In the genomic region with DNA sequence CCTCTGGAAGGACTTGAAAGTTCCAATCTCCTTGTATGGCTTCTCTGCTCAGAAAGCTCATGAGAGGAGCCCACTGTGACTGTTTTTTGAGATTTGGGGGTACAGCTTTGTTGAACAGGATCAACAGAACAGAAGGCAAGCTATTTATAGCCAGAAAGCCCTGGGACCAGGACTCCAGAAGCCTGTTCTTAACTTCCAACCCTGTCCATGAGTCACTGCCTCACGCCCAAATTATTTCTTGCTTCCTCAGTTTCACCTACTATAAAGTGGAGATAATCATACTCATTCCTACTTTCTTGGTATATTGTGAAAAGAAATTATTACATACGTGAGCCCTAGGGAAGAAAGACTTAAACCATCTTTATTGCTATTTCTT, we compare ENCODE assay signal across 32 cellular contexts.
"Had no signal": no experiment of that assay in that cellular context is flagged by ENCODE, and none has a peak within 500 bp of the region (broad histone marks: within the 10 kb centered on the region; RNA-seq: fewer than 3 reads in every experiment).

No MANE protein-coding gene starts in this region.

- H3K36me3 Mint-ChIP-seq: activated CD8-positive, alpha-beta memory T cell treated with anti-CD3 and anti-CD28 coated beads, Interleukin-2, amount 10 ng/mL, durations not matched to agents 7 days and 5 days; activated naive CD4-positive, alpha-beta T cell treated with anti-CD3 and anti-CD28 coated beads, Interleukin-2, amount 50 U/mL, for 72 hours; WTC11 had no signal

- H3K27ac ChIP-seq: ascending aorta, body of pancreas, Peyer's patch, RWPE1, SJCRH30 had no signal

- ATAC-seq: activated CD8-positive, alpha-beta memory T cell treated with anti-CD3 and anti-CD28 coated beads, Interleukin-2, amount 10 ng/mL, durations not matched to agents 7 days and 5 days; activated naive CD4-positive, alpha-beta T cell treated with anti-CD3 and anti-CD28 coated beads, Interleukin-2, amount 50 U/mL, for 72 hours; activated naive CD8-positive, alpha-beta T cell treated with anti-CD3 and anti-CD28 coated beads, Interleukin-2, amount 50 U/mL, for 24 hours; body of pancreas; WTC11 had no signal

- H3K4me1 Mint-ChIP-seq: activated CD4-positive, alpha-beta T cell treated with anti-CD3 and anti-CD28 coated beads, Interleukin-2, amount 10 ng/mL, durations not matched to agents 24 days and 14 days; activated CD8-positive, alpha-beta memory T cell treated with anti-CD3 and anti-CD28 coated beads, Interleukin-2, amount 10 ng/mL, durations not matched to agents 7 days and 5 days; activated naive CD8-positive, alpha-beta T cell treated with anti-CD3 and anti-CD28 coated beads, Interleukin-2, amount 50 U/mL, for 24 hours; central memory CD8-positive, alpha-beta T cell; WTC11 had no signal

- H3K27ac Mint-ChIP-seq: activated CD4-positive, alpha-beta T cell treated with anti-CD3 and anti-CD28 coated beads, Interleukin-2, amount 10 ng/mL, durations not matched to agents 24 days and 14 days; activated CD8-positive, alpha-beta memory T cell treated with anti-CD3 and anti-CD28 coated beads, Interleukin-2, amount 10 ng/mL, durations not matched to agents 7 days and 5 days; activated naive CD4-positive, alpha-beta T cell treated with anti-CD3 and anti-CD28 coated beads, Interleukin-2, amount 50 U/mL, for 72 hours; activated naive CD8-positive, alpha-beta T cell treated with anti-CD3 and anti-CD28 coated beads, Interleukin-2, amount 50 U/mL, for 24 hours; activated T-cell treated with anti-CD3 and anti-CD28 coated beads, Interleukin-2, amount 50 U/mL, for 24 hours; T-helper 2 cell treated with Interferon-gamma antibody and Interleukin-4, amounts not matched to agents 5 μg/mL and 100 μg/mL, for 36 hours; WTC11 had no signal

- DNase-seq: activated CD4-positive, alpha-beta T cell treated with anti-CD3 and anti-CD28 coated beads for 1 hour; activated CD4-positive, alpha-beta T cell treated with anti-CD3 and anti-CD28 coated beads, Interleukin-2, amount 10 ng/mL, durations not matched to agents 24 days and 14 days; activated CD4-positive, alpha-beta T cell treated with anti-CD3 and anti-CD28 coated beads, Interleukin-2, amount 50 U/mL, for 48 hours; activated CD8-positive, alpha-beta memory T cell treated with anti-CD3 and anti-CD28 coated beads, Interleukin-2, amount 10 ng/mL, durations not matched to agents 7 days and 5 days; activated effector memory CD4-positive, alpha-beta T cell treated with anti-CD3 and anti-CD28 coated beads, Interleukin-2, amount 50 U/mL, for 16 hours; activated naive CD4-positive, alpha-beta T cell treated with Interleukin-2 at 50 U/mL for 16 hours; activated naive CD8-positive, alpha-beta T cell treated with anti-CD3 and anti-CD28 coated beads, Interleukin-2, amount 50 U/mL, for 24 hours; activated T-cell treated with anti-CD3 and anti-CD28 coated beads, Interleukin-2, amount 50 U/mL, for 24 hours; amniotic stem cell; body of pancreas; MV-4-11; NCI-H1092 treated with DMSO at 0.1 percent for 48 hours; NCI-H1436; NCI-H1694 treated with DMSO at 0.1 percent for 48 hours; NCI-H2029 treated with DMSO at 0.1 percent for 48 hours; NCI-H345; NCI-H510A; NCI-H526 treated with DMSO at 0.1 percent for 48 hours; NCI-H82; NK-92 treated with Interleukin-12 subunit alpha and Interleukin-12 subunit beta, amount 100 ng/mL, for 24 hours; OCI-M1; Peyer's patch; Right ventricle myocardium superior; SK-N-SH; T-helper 1 cell had no signal

- H3K4me1 ChIP-seq: ascending aorta, body of pancreas, Peyer's patch, SJCRH30 had no signal

- H3K4me2 ChIP-seq: SK-N-SH had no signal

- H3K36me3 ChIP-seq: ascending aorta, Peyer's patch, SJCRH30 had no signal

- H3K27me3 Mint-ChIP-seq: activated CD4-positive, alpha-beta T cell treated with anti-CD3 and anti-CD28 coated beads, Interleukin-2, amount 10 ng/mL, durations not matched to agents 24 days and 14 days; activated CD8-positive, alpha-beta memory T cell treated with anti-CD3 and anti-CD28 coated beads, Interleukin-2, amount 10 ng/mL, durations not matched to agents 7 days and 5 days; activated naive CD8-positive, alpha-beta T cell treated with anti-CD3 and anti-CD28 coated beads, Interleukin-2, amount 50 U/mL, for 24 hours; activated T-cell treated with anti-CD3 and anti-CD28 coated beads, Interleukin-2, amount 50 U/mL, for 24 hours; central memory CD8-positive, alpha-beta T cell had no signal

- H3K4me3 ChIP-seq: ascending aorta, body of pancreas, Peyer's patch, SJCRH30 had no signal

- H3K27me3 ChIP-seq: ascending aorta, body of pancreas, Peyer's patch, SJCRH30 had no signal

- H3K9me3 Mint-ChIP-seq: activated CD4-positive, alpha-beta T cell treated with anti-CD3 and anti-CD28 coated beads, Interleukin-2, amount 10 ng/mL, durations not matched to agents 24 days and 14 days; activated naive CD4-positive, alpha-beta T cell treated with anti-CD3 and anti-CD28 coated beads, Interleukin-2, amount 50 U/mL, for 72 hours; activated naive CD8-positive, alpha-beta T cell treated with anti-CD3 and anti-CD28 coated beads, Interleukin-2, amount 50 U/mL, for 24 hours; activated T-cell treated with anti-CD3 and anti-CD28 coated beads, Interleukin-2, amount 50 U/mL, for 24 hours; central memory CD8-positive, alpha-beta T cell; T-helper 2 cell treated with Interferon-gamma antibody and Interleukin-4, amounts not matched to agents 5 μg/mL and 100 μg/mL, for 36 hours; WTC11 had no signal

- H3K4me3 Mint-ChIP-seq: activated CD4-positive, alpha-beta T cell treated with anti-CD3 and anti-CD28 coated beads, Interleukin-2, amount 10 ng/mL, durations not matched to agents 24 days and 14 days; activated CD8-positive, alpha-beta memory T cell treated with anti-CD3 and anti-CD28 coated beads, Interleukin-2, amount 10 ng/mL, durations not matched to agents 7 days and 5 days; activated naive CD8-positive, alpha-beta T cell treated with anti-CD3 and anti-CD28 coated beads, Interleukin-2, amount 50 U/mL, for 24 hours; activated T-cell treated with anti-CD3 and anti-CD28 coated beads, Interleukin-2, amount 50 U/mL, for 24 hours; central memory CD8-positive, alpha-beta T cell; T-helper 2 cell treated with Interferon-gamma antibody and Interleukin-4, amounts not matched to agents 5 μg/mL and 100 μg/mL, for 36 hours; WTC11 had no signal

- H3K9me3 ChIP-seq: ascending aorta, body of pancreas, Peyer's patch, SJCRH30, SK-N-SH had no signal

- H3K9ac ChIP-seq: SK-N-SH had no signal
